18 cellular contexts compared by ENCODE assay signal in genomic region chr2:120405769-120406119, GRCh38. TPM values are rescaled to one million over a fixed set of nuclear protein-coding genes. Genes with fewer than 3 reads are reported as not detected.
DNase-seq lines count a peak whose midpoint lies in the region; ATAC-seq and TF ChIP-seq lines count a peak whose summit lies in the region.
"Had no signal": no experiment of that assay in that cellular context is flagged by ENCODE, and none has a peak within 500 bp of the region (broad histone marks: within the 10 kb centered on the region; RNA-seq: fewer than 3 reads in every experiment).

No MANE protein-coding gene starts in this region.

- intact Hi-C loops in natural killer cell (cut with micrococcal nuclease) = no loop called here
- intact Hi-C loops in naive thymus-derived CD4-positive, alpha-beta T cell (cut with micrococcal nuclease) = no loop called here

- H2AFZ ChIP-seq in MM.1S (ENCODE audit: low read length) = no peak overlapping the region

- peak; percentile 15 to 16 for ATAC-seq in natural killer cell treated with Interleukin-12 subunit alpha and Interleukin-12 subunit beta and Interleukin-15 and Interleukin-18, amount 100 ng/mL, for 72 hours
- no peak for ATAC-seq in natural killer cell
- ATAC-seq in naive thymus-derived CD4-positive, alpha-beta T cell = peak; percentile 18
- peak; percentile 5 for ATAC-seq in stimulated activated memory B cell treated with anti-CD40 and anti-IgM and Interleukin-4, amounts not matched to agents 10 μg/mL and 1 μg/mL and 100 μg/mL, for 72 hours
- ATAC-seq: CD8-positive, alpha-beta T cell; GM12878 had no signal

- POLR2A ChIA-PET in naive thymus-derived CD4-positive, alpha-beta T cell (lab: Charles Lee) = no interaction called here

- no peaks in the 10 kb centered on the region for H3K9me3 ChIP-seq in naive thymus-derived CD4-positive, alpha-beta T cell (ENCODE audit: control insufficient read depth in 2 of 3, low read length in 3 of 3)
- H3K9me3 ChIP-seq in MM.1S (replicated peaks; ENCODE audit: insufficient read depth, low read length) = no peaks in the 10 kb centered on the region

- no peak for TF ChIP-seq CTCF in natural killer cell (IDR thresholded peaks at IDR 0.05)
- no peak for TF ChIP-seq CTCF in MM.1S (IDR thresholded peaks at IDR 0.05; ENCODE audit: low read length)
- TF ChIP-seq CTCF in progenitor cell of endocrine pancreas (IDR thresholded peaks at IDR 0.05; ENCODE audit: unreplicated experiment) = no peak

- CTCF ChIA-PET in naive thymus-derived CD4-positive, alpha-beta T cell (lab: Charles Lee) = no interaction called here

- H3K27me3 Mint-ChIP-seq in natural killer cell treated with Interleukin-12 subunit alpha and Interleukin-12 subunit beta and Interleukin-15 and Interleukin-18, amount 100 ng/mL, for 72 hours = peaks cover 7 to 17% of the 10 kb centered on the region in 2 donors
- H3K27me3 Mint-ChIP-seq in natural killer cell (ENCODE audit: low read depth in 2 of 2) (peaks cover 9 to 11% of the 10 kb centered on the region in 2 donors), progenitor cell of endocrine pancreas (peaks cover 3% of the 10 kb centered on the region)
- peaks cover 0 to 12% (median 2%) of the 10 kb centered on the region in 5 donors for H3K27me3 Mint-ChIP-seq in naive thymus-derived CD4-positive, alpha-beta T cell
- peaks cover 36% of the 10 kb centered on the region for H3K27me3 Mint-ChIP-seq in stimulated activated memory B cell treated with anti-CD40 and anti-IgM and Interleukin-4, amounts not matched to agents 10 μg/mL and 1 μg/mL and 100 μg/mL, for 72 hours

- no peak overlapping the region for H3K4me2 ChIP-seq in MM.1S (ENCODE audit: low read depth, low read length)
- H3K4me2 ChIP-seq: BLaER1 treated with 17β-estradiol and CSF1 and Interleukin-3, amounts not matched to agents 10 nM and 100 nM had no signal

- H3K9me2 ChIP-seq in MM.1S (replicated peaks; ENCODE audit: insufficient read depth, low read length) = no peaks in the 10 kb centered on the region

- H3K27ac ChIP-seq in naive thymus-derived CD4-positive, alpha-beta T cell (ENCODE audit: low read depth, low read length) = no peak overlapping the region
- H3K27ac ChIP-seq in MM.1S (ENCODE audit: low read length) = no peak overlapping the region
- H3K27ac ChIP-seq: BLaER1 treated with 17β-estradiol and CSF1 and Interleukin-3, amounts not matched to agents 10 nM and 100 nM had no signal

- no peaks in the 10 kb centered on the region for H3F3A ChIP-seq in MM.1S (ENCODE audit: insufficient read depth, low read length)

- no peak for DNase-seq in natural killer cell treated with Interleukin-12 subunit alpha and Interleukin-12 subunit beta and Interleukin-15 and Interleukin-18, amount 100 ng/mL, for 72 hours (ENCODE audit: low spot score)
- DNase-seq in natural killer cell (no peak), MM.1S (no peak), progenitor cell of endocrine pancreas (ENCODE audit: low spot score, unreplicated experiment) (no peak)
- no peak for DNase-seq in naive thymus-derived CD4-positive, alpha-beta T cell
- no peak for DNase-seq in activated CD4-positive, alpha-beta T cell treated with anti-CD3 and anti-CD28 coated beads for 48 hours
- DNase-seq: 8988T; CD8-positive, alpha-beta T cell; DMS 273 treated with DMSO at 0.1 percent for 48 hours; DMS53; DND-41; EL; H9 had no signal

- no peaks in the 10 kb centered on the region for H4K20me1 ChIP-seq in MM.1S (ENCODE audit: insufficient read depth, low read length)
- H4K20me1 ChIP-seq: BLaER1 treated with 17β-estradiol and CSF1 and Interleukin-3, amounts not matched to agents 10 nM and 100 nM had no signal

- no peaks in the 10 kb centered on the region for H3K36me3 ChIP-seq in naive thymus-derived CD4-positive, alpha-beta T cell (ENCODE audit: control insufficient read depth in 2 of 3, insufficient read depth in 3 of 3, low read length in 3 of 3)
- no peaks in the 10 kb centered on the region for H3K36me3 ChIP-seq in MM.1S (replicated peaks; ENCODE audit: insufficient read depth, low read length)
- H3K36me3 ChIP-seq: BLaER1 treated with 17β-estradiol and CSF1 and Interleukin-3, amounts not matched to agents 10 nM and 100 nM had no signal

- no peak overlapping the region for H3K9ac ChIP-seq in MM.1S (ENCODE audit: low read length)
- H3K9ac ChIP-seq: BLaER1 treated with 17β-estradiol and CSF1 and Interleukin-3, amounts not matched to agents 10 nM and 100 nM had no signal

- H3K27ac Mint-ChIP-seq in natural killer cell treated with Interleukin-12 subunit alpha and Interleukin-12 subunit beta and Interleukin-15 and Interleukin-18, amount 100 ng/mL, for 72 hours = no peak overlapping the region
- no peak overlapping the region for H3K27ac Mint-ChIP-seq in natural killer cell
- H3K27ac Mint-ChIP-seq in naive thymus-derived CD4-positive, alpha-beta T cell = no peak overlapping the region
- no peak overlapping the region for H3K27ac Mint-ChIP-seq in stimulated activated memory B cell treated with anti-CD40 and anti-IgM and Interleukin-4, amounts not matched to agents 10 μg/mL and 1 μg/mL and 100 μg/mL, for 72 hours
- no peak overlapping the region for H3K27ac Mint-ChIP-seq in progenitor cell of endocrine pancreas
- H3K27ac Mint-ChIP-seq: B cell; CD8-positive, alpha-beta T cell had no signal

- H3K27me3 ChIP-seq in naive thymus-derived CD4-positive, alpha-beta T cell (ENCODE audit: control insufficient read depth in 2 of 2, insufficient read depth in 2 of 2, low read length in 2 of 2) = no peaks in the 10 kb centered on the region
- H3K27me3 ChIP-seq in MM.1S (replicated peaks; ENCODE audit: insufficient read depth, low read length) = no peaks in the 10 kb centered on the region
- H3K27me3 ChIP-seq: BLaER1 treated with 17β-estradiol and CSF1 and Interleukin-3, amounts not matched to agents 10 nM and 100 nM had no signal

- H3K4me1 ChIP-seq in naive thymus-derived CD4-positive, alpha-beta T cell (ENCODE audit: control insufficient read depth in 2 of 2, insufficient read depth in 2 of 2, low read length in 2 of 2) = no peaks in the 10 kb centered on the region
- H3K4me1 ChIP-seq in MM.1S (ENCODE audit: low read length) = no peaks in the 10 kb centered on the region

- no peak overlapping the region for H3K4me3 ChIP-seq in naive thymus-derived CD4-positive, alpha-beta T cell (ENCODE audit: low read length)
- no peak overlapping the region for H3K4me3 ChIP-seq in MM.1S (ENCODE audit: low read length)
- H3K4me3 ChIP-seq: BLaER1 treated with 17β-estradiol and CSF1 and Interleukin-3, amounts not matched to agents 10 nM and 100 nM; GM12878 had no signal

- H3K4me1 Mint-ChIP-seq in natural killer cell treated with Interleukin-12 subunit alpha and Interleukin-12 subunit beta and Interleukin-15 and Interleukin-18, amount 100 ng/mL, for 72 hours (ENCODE audit: low read depth in 2 of 2) = no peaks in the 10 kb centered on the region
- H3K4me1 Mint-ChIP-seq in natural killer cell (no peaks in the 10 kb centered on the region), progenitor cell of endocrine pancreas (ENCODE audit: low read depth) (no peaks in the 10 kb centered on the region)
- peaks cover 0 to 2% (median 0%) of the 10 kb centered on the region in 7 donors for H3K4me1 Mint-ChIP-seq in naive thymus-derived CD4-positive, alpha-beta T cell
- H3K4me1 Mint-ChIP-seq in stimulated activated memory B cell treated with anti-CD40 and anti-IgM and Interleukin-4, amounts not matched to agents 10 μg/mL and 1 μg/mL and 100 μg/mL, for 72 hours = no peaks in the 10 kb centered on the region
- H3K4me1 Mint-ChIP-seq: B cell, H9 had no signal

- no peak overlapping the region for H3K4me3 Mint-ChIP-seq in natural killer cell treated with Interleukin-12 subunit alpha and Interleukin-12 subunit beta and Interleukin-15 and Interleukin-18, amount 100 ng/mL, for 72 hours
- no peak overlapping the region for H3K4me3 Mint-ChIP-seq in natural killer cell
- no peak overlapping the region for H3K4me3 Mint-ChIP-seq in naive thymus-derived CD4-positive, alpha-beta T cell
- no peak overlapping the region for H3K4me3 Mint-ChIP-seq in stimulated activated memory B cell treated with anti-CD40 and anti-IgM and Interleukin-4, amounts not matched to agents 10 μg/mL and 1 μg/mL and 100 μg/mL, for 72 hours
- H3K4me3 Mint-ChIP-seq in progenitor cell of endocrine pancreas (ENCODE audit: low read depth) = no peak overlapping the region
- H3K4me3 Mint-ChIP-seq: B cell; CD8-positive, alpha-beta T cell; H9 had no signal

- peaks cover 4% of the 10 kb centered on the region for H3K36me3 Mint-ChIP-seq in natural killer cell treated with Interleukin-12 subunit alpha and Interleukin-12 subunit beta and Interleukin-15 and Interleukin-18, amount 100 ng/mL, for 72 hours
- H3K36me3 Mint-ChIP-seq in natural killer cell (peaks cover 6% of the 10 kb centered on the region), progenitor cell of endocrine pancreas (ENCODE audit: insufficient read depth) (no peaks in the 10 kb centered on the region)
- H3K36me3 Mint-ChIP-seq in naive thymus-derived CD4-positive, alpha-beta T cell = no peaks in the 10 kb centered on the region
- no peaks in the 10 kb centered on the region for H3K36me3 Mint-ChIP-seq in stimulated activated memory B cell treated with anti-CD40 and anti-IgM and Interleukin-4, amounts not matched to agents 10 μg/mL and 1 μg/mL and 100 μg/mL, for 72 hours
- H3K36me3 Mint-ChIP-seq: CD8-positive, alpha-beta T cell had no signal

- H3K9me3 Mint-ChIP-seq in natural killer cell treated with Interleukin-12 subunit alpha and Interleukin-12 subunit beta and Interleukin-15 and Interleukin-18, amount 100 ng/mL, for 72 hours = peaks cover 4% of the 10 kb centered on the region
- H3K9me3 Mint-ChIP-seq in natural killer cell = peaks cover 0 to 2% of the 10 kb centered on the region in 2 donors
- peaks cover 0 to 41% (median 9%) of the 10 kb centered on the region in 11 donors for H3K9me3 Mint-ChIP-seq in naive thymus-derived CD4-positive, alpha-beta T cell
- H3K9me3 Mint-ChIP-seq in stimulated activated memory B cell treated with anti-CD40 and anti-IgM and Interleukin-4, amounts not matched to agents 10 μg/mL and 1 μg/mL and 100 μg/mL, for 72 hours = peaks cover 13% of the 10 kb centered on the region
- peaks cover 9% of the 10 kb centered on the region for H3K9me3 Mint-ChIP-seq in progenitor cell of endocrine pancreas (ENCODE audit: low read depth)

- H3K79me2 ChIP-seq in MM.1S (ENCODE audit: low read length) = no peaks in the 10 kb centered on the region

RNA-seq across cellular contexts. Expression of gene INHBB, which starts 59.8 kb away (rescaled TPM):
- not detected for total RNA-seq in natural killer cell treated with Interleukin-12 subunit alpha and Interleukin-12 subunit beta and Interleukin-15 and Interleukin-18, amount 100 ng/mL, for 72 hours
- total RNA-seq in natural killer cell (under 1 TPM in 2 of 3 donors, not detected in 1; 0.07 to 0.10 TPM), progenitor cell of endocrine pancreas (0.16 TPM in 1 of 2 replicates, not detected in the other)
- not detected for total RNA-seq in naive thymus-derived CD4-positive, alpha-beta T cell
- not detected for polyA plus RNA-seq in naive thymus-derived CD4-positive, alpha-beta T cell
- total RNA-seq: B cell; CD8-positive, alpha-beta T cell; G401 had no signal
- polyA plus RNA-seq: GM12878 had no signal

Comparison
In these comparisons a context has a peak if more than half of its experiments do, and no peak if none do; other contexts are left out.
1. ATAC-seq: peak in natural killer cell treated with Interleukin-12 subunit alpha and Interleukin-12 subunit beta and Interleukin-15 and Interleukin-18, amount 100 ng/mL, for 72 hours (2 of 2), naive thymus-derived CD4-positive, alpha-beta T cell (single experiment) and stimulated activated memory B cell treated with anti-CD40 and anti-IgM and Interleukin-4, amounts not matched to agents 10 μg/mL and 1 μg/mL and 100 μg/mL, for 72 hours (single experiment); none in natural killer cell (0 of 3).